In the genomic region with DNA sequence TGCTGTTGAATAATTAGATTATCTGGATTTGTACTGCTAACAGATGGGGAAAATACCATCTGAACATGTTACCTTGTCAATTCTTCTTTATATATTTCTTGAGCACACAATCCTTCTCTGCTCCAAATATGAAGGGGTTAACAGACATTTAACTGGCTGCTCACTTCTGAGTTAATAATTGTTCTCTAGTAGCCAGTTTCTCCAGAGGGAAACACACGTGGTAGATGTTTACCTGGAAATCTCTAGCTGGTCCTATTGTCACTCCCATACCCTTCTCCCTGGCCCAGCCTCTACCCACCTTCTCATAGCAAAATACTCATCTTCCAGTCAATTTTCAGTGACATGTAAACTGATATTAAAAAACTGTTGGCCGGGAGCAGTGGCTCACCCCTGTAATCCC, we compare ENCODE assay signal across 20 cellular contexts.
DNase-seq lines count a peak whose midpoint lies in the region; ATAC-seq and TF ChIP-seq lines count a peak whose summit lies in the region.
"Had no signal": no experiment of that assay in that cellular context is flagged by ENCODE, and none has a peak within 500 bp of the region (broad histone marks: within the 10 kb centered on the region; RNA-seq: fewer than 3 reads in every experiment).

No MANE protein-coding gene starts in this region.

- in situ Hi-C loops in ACHN (cut with HindIII; ENCODE audit: low pct_ligation_motif_present, low pct_unique_long_range_greater_than_20kb, low sequenced_read_pairs), result no loop called here

- H3K36me3 Mint-ChIP-seq in nephron (ENCODE audit: low read depth), result no peaks in the 10 kb centered on the region
- H3K36me3 Mint-ChIP-seq: CD4-positive, CD25-positive, alpha-beta regulatory T cell had no signal

- peak; percentile 24 for DNase-seq in NCI-H82 (lab: John Stamatoyannopoulos, UW)
- DNase-seq in NCI-H82 treated with DMSO at 0.1 percent for 48 hours (lab: John Stamatoyannopoulos, UW; ENCODE audit: unreplicated experiment), result no peak
- peak; percentile 33 for DNase-seq in kidney tubule cell (ENCODE audit: low spot score)
- no peak for DNase-seq in cortex of kidney (lab: John Stamatoyannopoulos, UW)
- no peak for DNase-seq in HK-2 (ENCODE audit: unreplicated experiment)
- no peak for DNase-seq in ACHN
- DNase-seq: CD4-positive, CD25-positive, alpha-beta regulatory T cell; HFFc6; NCI-H1092; NCI-H1417 treated with DMSO at 0.1 percent for 48 hours; NCI-H1694 treated with DMSO at 0.1 percent for 48 hours; NCI-H2081; NCI-H2171 treated with DMSO at 0.1 percent for 48 hours; NCI-H345; NCI-H524 treated with DMSO at 0.1 percent for 48 hours; Right ventricle myocardium superior; RPMI8226 had no signal

- H3K4me1 Mint-ChIP-seq in nephron, result peaks cover 7% of the 10 kb centered on the region
- H3K4me1 Mint-ChIP-seq: CD4-positive, CD25-positive, alpha-beta regulatory T cell had no signal

- no peak for TF ChIP-seq CTCF in nephron (IDR thresholded peaks at IDR 0.05; ENCODE audit: unreplicated experiment in 3 of 3)

- ATAC-seq in GM19395 (IDR thresholded peaks at IDR 0.05; ENCODE audit: unreplicated experiment), result no peak
- ATAC-seq: GM23338 had no signal

- H3K27ac Mint-ChIP-seq in nephron, result peak overlapping the region; percentile 21 to 74 (median 49)
- H3K27ac Mint-ChIP-seq: GM23338, HFFc6 had no signal

- no peak overlapping the region for H3K4me3 Mint-ChIP-seq in nephron
- H3K4me3 Mint-ChIP-seq: CD4-positive, CD25-positive, alpha-beta regulatory T cell; GM23338; HFFc6 had no signal

- H3K9me3 Mint-ChIP-seq in nephron, result no peaks in the 10 kb centered on the region
- H3K9me3 Mint-ChIP-seq: GM23338, HFFc6 had no signal

- no peaks in the 10 kb centered on the region for H3K27me3 Mint-ChIP-seq in nephron (ENCODE audit: low read depth)
- H3K27me3 Mint-ChIP-seq: CD4-positive, CD25-positive, alpha-beta regulatory T cell had no signal

Comparison
In these comparisons a context has a peak if more than half of its experiments do, and no peak if none do; other contexts are left out.
1. DNase-seq: peak in NCI-H82 (single experiment) and kidney tubule cell (single experiment); none in NCI-H82 treated with DMSO at 0.1 percent for 48 hours (single experiment), cortex of kidney (single experiment), HK-2 (single experiment) and ACHN (single experiment).